In the genomic region with DNA sequence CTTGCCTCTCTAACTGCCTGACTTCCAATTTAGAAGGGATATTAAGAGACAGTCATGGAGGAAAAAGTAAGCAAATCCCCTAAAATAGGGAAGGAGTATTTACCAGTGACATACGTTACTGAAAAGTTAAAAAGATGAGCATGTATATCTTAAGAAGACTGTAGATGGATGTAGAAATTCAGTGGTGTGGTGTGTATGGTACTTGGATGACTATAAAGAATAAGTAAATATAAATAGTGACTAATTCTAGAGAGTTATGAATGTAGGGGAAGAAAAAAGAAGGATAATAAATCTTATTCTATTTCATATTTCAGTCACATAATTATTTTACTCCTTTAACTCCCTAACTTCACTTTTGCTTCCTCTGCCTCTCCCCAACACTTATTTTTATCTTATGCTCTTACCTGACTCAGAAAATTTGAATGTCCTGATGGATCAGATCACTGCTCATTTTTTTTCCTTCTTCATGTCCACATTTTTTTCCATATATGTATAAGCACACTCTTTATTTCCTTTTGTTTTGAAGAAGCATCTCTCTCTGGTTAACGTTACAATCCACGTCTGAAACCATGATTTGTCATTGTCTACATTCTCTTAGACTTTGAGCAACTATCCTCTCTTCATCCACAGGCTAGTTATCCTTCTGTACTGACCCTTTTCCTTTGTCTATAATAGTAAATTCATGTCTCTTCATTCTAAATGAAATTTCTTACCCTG, we compare ENCODE assay signal across 24 cellular contexts.
"Had no signal": no experiment of that assay in that cellular context is flagged by ENCODE, and none has a peak within 500 bp of the region (broad histone marks: within the 10 kb centered on the region; RNA-seq: fewer than 3 reads in every experiment).

No MANE protein-coding gene starts in this region.

- H3K36me3 ChIP-seq: gastrocnemius medialis, left lung, prostate gland, upper lobe of left lung had no signal

- H3K4me3 ChIP-seq: dorsolateral prefrontal cortex, gastrocnemius medialis, left lung, prostate gland, testis, upper lobe of left lung had no signal

- H3K4me1 ChIP-seq: gastrocnemius medialis, left lung, prostate gland, testis, upper lobe of left lung had no signal

- H3K27ac Mint-ChIP-seq: endodermal cell; nephron; stimulated activated memory B cell treated with anti-CD40 and anti-IgM and Interleukin-4, amounts not matched to agents 10 μg/mL and 1 μg/mL and 100 μg/mL, for 72 hours; T-helper 1 cell treated with Interleukin-12 subunit alpha and Interleukin-12 subunit beta and Interleukin-4 antibody, amounts not matched to agents 30 μg/mL and 1 μg/mL, for 36 hours had no signal

- H3K27me3 ChIP-seq: dorsolateral prefrontal cortex, gastrocnemius medialis, left lung, testis, upper lobe of left lung had no signal

- H3K4me3 Mint-ChIP-seq: endodermal cell; nephron; stimulated activated memory B cell treated with anti-CD40 and anti-IgM and Interleukin-4, amounts not matched to agents 10 μg/mL and 1 μg/mL and 100 μg/mL, for 72 hours; T-helper 1 cell treated with Interleukin-12 subunit alpha and Interleukin-12 subunit beta and Interleukin-4 antibody, amounts not matched to agents 30 μg/mL and 1 μg/mL, for 36 hours had no signal

- H3K36me3 Mint-ChIP-seq: stimulated activated memory B cell treated with anti-CD40 and anti-IgM and Interleukin-4, amounts not matched to agents 10 μg/mL and 1 μg/mL and 100 μg/mL, for 72 hours had no signal

- H3K4me1 Mint-ChIP-seq: endodermal cell; nephron; stimulated activated memory B cell treated with anti-CD40 and anti-IgM and Interleukin-4, amounts not matched to agents 10 μg/mL and 1 μg/mL and 100 μg/mL, for 72 hours had no signal

- H3K27me3 Mint-ChIP-seq: stimulated activated memory B cell treated with anti-CD40 and anti-IgM and Interleukin-4, amounts not matched to agents 10 μg/mL and 1 μg/mL and 100 μg/mL, for 72 hours had no signal

- H3K9me3 Mint-ChIP-seq: endodermal cell had no signal

- H3K9me3 ChIP-seq: gastrocnemius medialis, prostate gland, testis, upper lobe of left lung had no signal

- DNase-seq: activated CD4-positive, CD25-positive, alpha-beta regulatory T cell treated with anti-CD3 and anti-CD28 coated beads, Interleukin-2, amount 50 U/mL, for 72 hours; activated CD8-positive, alpha-beta memory T cell treated with anti-CD3 and anti-CD28 coated beads for 24 hours; activated CD8-positive, alpha-beta memory T cell treated with anti-CD3 and anti-CD28 coated beads, Interleukin-2, amount 50 U/mL, for 48 hours; activated effector memory CD4-positive, alpha-beta T cell treated with anti-CD3 and anti-CD28 coated beads, Interleukin-2, amount 50 U/mL, for 16 hours; activated naive CD4-positive, alpha-beta T cell treated with anti-CD3 and anti-CD28 coated beads, Interleukin-2, amount 50 U/mL, for 16 hours; activated T-cell treated with anti-CD3 and anti-CD28 coated beads, Interleukin-2, amount 50 U/mL, for 48 hours; central memory CD4-positive, alpha-beta T cell; dorsolateral prefrontal cortex; endodermal cell; gastrocnemius medialis; head of caudate nucleus; left lung; mammary epithelial cell; midbrain; right cardiac atrium; stimulated activated CD4-positive, alpha-beta T cell treated with anti-CD3 and anti-CD28 coated beads, Interleukin-4, amount 100 ng/mL, for 4 hours; testis; upper lobe of left lung had no signal

- H3K27ac ChIP-seq: dorsolateral prefrontal cortex, epithelial cell of prostate, gastrocnemius medialis, left lung, prostate gland, testis, upper lobe of left lung, VCaP had no signal
